In the genomic region with DNA sequence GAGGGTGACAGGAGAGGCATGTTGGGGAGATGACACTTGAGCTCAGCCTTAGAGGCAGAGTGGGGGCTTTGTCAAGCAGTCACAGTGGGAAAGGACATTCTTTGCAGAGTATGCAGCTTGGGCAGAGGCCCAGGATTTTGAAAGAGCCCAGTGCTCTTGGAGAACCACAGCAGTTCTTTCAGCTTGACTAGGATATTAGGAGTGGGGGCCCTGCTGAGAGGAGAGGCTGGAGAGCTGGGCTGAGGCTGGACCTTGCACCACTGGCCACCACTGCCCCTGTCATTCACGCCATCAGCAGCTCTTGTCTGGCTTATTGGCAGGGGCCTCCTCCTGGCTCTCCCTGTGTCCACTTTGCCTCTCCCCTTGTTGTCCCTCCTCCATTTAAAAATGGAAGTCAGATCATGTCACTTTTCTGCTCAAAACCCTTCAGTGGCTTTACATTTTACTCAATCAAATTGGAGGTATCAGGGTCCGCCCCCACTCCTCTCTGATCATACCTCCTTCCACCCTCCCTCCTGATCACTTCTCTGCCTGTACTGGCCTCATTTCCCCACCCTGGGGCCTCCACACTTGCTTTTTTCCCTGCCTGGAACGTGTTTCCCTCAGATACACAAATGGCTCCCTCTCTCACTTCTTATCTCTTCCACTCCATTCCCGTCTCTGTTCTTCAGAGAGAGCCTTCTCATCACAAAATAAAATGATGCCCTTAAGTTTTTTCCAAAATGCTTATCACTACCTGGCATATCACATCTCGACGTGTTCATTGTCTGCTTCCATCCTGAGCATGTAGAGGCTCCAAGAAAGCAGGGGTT, we compare ENCODE assay signal across 14 cellular contexts. TPM values are rescaled to one million over a fixed set of nuclear protein-coding genes. Genes with fewer than 3 reads are reported as not detected.
DNase-seq lines count a peak whose midpoint lies in the region; ATAC-seq, FAIRE-seq and TF ChIP-seq lines count a peak whose summit lies in the region.
"Had no signal": no experiment of that assay in that cellular context is flagged by ENCODE, and none has a peak within 500 bp of the region (broad histone marks: within the 10 kb centered on the region; RNA-seq: fewer than 3 reads in every experiment).

No MANE protein-coding gene starts in this region.

- H3K4me3 ChIP-seq in IMR-90 (ENCODE audit: insufficient read depth, low read depth, low read length) (no peak overlapping the region), K562 (no peak overlapping the region), thoracic aorta (no peak overlapping the region)
- H3K4me3 ChIP-seq: GM23338 had no signal

- H3K9ac ChIP-seq in IMR-90 (ENCODE audit: low read depth, low read length) (no peak overlapping the region), K562 (ENCODE audit: insufficient read depth in 1 of 2, low read depth in 2 of 2, low read length in 2 of 2) (peak overlapping the region; percentile 32 to 79; a peak in 3 of 4 replicates)
- H3K9ac ChIP-seq: SK-N-SH had no signal

- in situ Hi-C loops in IMR-90 (cut with MboI; ENCODE audit: low sequenced_read_pairs) (no loop called here), K562 (cut with MboI) (no loop called here)

- H3K4me1 ChIP-seq in IMR-90 (ENCODE audit: control insufficient read depth, insufficient read depth, low read length) (peaks cover 22% of the 10 kb centered on the region), K562 (replicated peaks in 1 of 2; ENCODE audit: control insufficient read depth in 2 of 2, insufficient read depth in 2 of 2, low read length in 2 of 2) (peaks cover 8 to 22% of the 10 kb centered on the region in 2 experiments; a peak in 3 of 5 replicates), thoracic aorta (ENCODE audit: control insufficient read depth in 1 of 2, low read depth in 2 of 2) (peaks cover 44 to 74% of the 10 kb centered on the region in 2 donors)

- intact Hi-C loops in IMR-90 (cut with micrococcal nuclease), result no loop called here
- intact Hi-C loops in K562 (cut with micrococcal nuclease), result no loop called here
- intact Hi-C loops in left cardiac atrium (cut with DNase I), result no loop called here

- H2AK5ac ChIP-seq in IMR-90 (ENCODE audit: low read depth, low read length), result peak overlapping the region; percentile 70

- H3K27ac ChIP-seq in IMR-90 (ENCODE audit: insufficient read depth, low read length) (peak overlapping the region; percentile 81), K562 (ENCODE audit: extremely low read depth, low read depth, low read length) (peak overlapping the region; percentile 55), thoracic aorta (peak overlapping the region; percentile 79 to 94)

- peak overlapping the region; percentile 65 for H3K4ac ChIP-seq in IMR-90 (ENCODE audit: low read depth, low read length)

- peaks cover 44% of the 10 kb centered on the region for H3K9me1 ChIP-seq in IMR-90 (ENCODE audit: insufficient read depth, low read length)
- H3K9me1 ChIP-seq in K562 (ENCODE audit: control insufficient read depth, insufficient read depth, low read length), result no peaks in the 10 kb centered on the region

- H2BK20ac ChIP-seq in IMR-90 (ENCODE audit: low read depth, low read length), result peak overlapping the region; percentile 9; the same call in 1 of the 2 replicates

- CTCF ChIA-PET in IMR-90 (lab: Yijun Ruan, JAX), result no interaction called here
- CTCF ChIA-PET in K562 (lab: Yijun Ruan, JAX; ENCODE audit: low intra/inter-chr PET ratio), result no interaction called here

- H3K18ac ChIP-seq in IMR-90 (ENCODE audit: low read depth, low read length), result peak overlapping the region; percentile 43

- H4K5ac ChIP-seq in IMR-90 (ENCODE audit: low read depth, low read length), result peak overlapping the region; percentile 47; the same call in 1 of the 2 replicates

- dilution Hi-C loops in IMR-90 (cut with HindIII; ENCODE audit: low sequenced_read_pairs, unreplicated experiment), result no loop called here

- peak overlapping the region; percentile 18; the same call in 1 of the 2 replicates for H3K23ac ChIP-seq in IMR-90 (ENCODE audit: low read depth, low read length)

- H4K91ac ChIP-seq in IMR-90 (ENCODE audit: insufficient read depth, low read depth, low read length), result peak overlapping the region; percentile 57; the same call in 1 of the 2 replicates

- H4K20me1 ChIP-seq in IMR-90 (ENCODE audit: insufficient read depth, low read length) (peaks cover 20% of the 10 kb centered on the region; the same call in 1 of the 2 replicates), K562 (replicated peaks; ENCODE audit: control insufficient read depth, insufficient read depth, low read length) (no peaks in the 10 kb centered on the region)

- H3K4me2 ChIP-seq in IMR-90 (ENCODE audit: low read depth, low read length) (peak overlapping the region; percentile 27; the same call in 1 of the 2 replicates), K562 (ENCODE audit: insufficient read depth, low read length) (peak overlapping the region; percentile 37)
- H3K4me2 ChIP-seq: GM23338, SK-N-SH had no signal

- TF ChIP-seq RAD21 in IMR-90 (IDR thresholded peaks at IDR 0.05; ENCODE audit: low read length) (no peak), K562 (CRISPR knock-in tag; conservative IDR thresholded peaks at IDR 0.05 in 1 of 2, IDR thresholded peaks at IDR 0.05 in 1 of 2) (no peak)

- H3K36me3 ChIP-seq in IMR-90 (ENCODE audit: control insufficient read depth, insufficient read depth, low read length) (peaks cover 20% of the 10 kb centered on the region), K562 (ENCODE audit: control insufficient read depth, insufficient read depth, low read length) (peaks cover 67% of the 10 kb centered on the region), thoracic aorta (peaks cover 12% of the 10 kb centered on the region)

- peak overlapping the region; percentile 26; the same call in 1 of the 2 replicates for H3K14ac ChIP-seq in IMR-90 (replicated peaks; ENCODE audit: low read depth, low read length)

- TF ChIP-seq POLR2A in IMR-90 (IDR thresholded peaks at IDR 0.05; ENCODE audit: low read depth, low read length) (no peak), K562 (conservative IDR thresholded peaks at IDR 0.05) (no peak)

- H3K9me3 ChIP-seq in IMR-90 (ENCODE audit: control insufficient read depth, insufficient read depth, low read length) (no peaks in the 10 kb centered on the region), K562 (replicated peaks; ENCODE audit: control insufficient read depth, insufficient read depth, low read depth, low read length) (no peaks in the 10 kb centered on the region), thoracic aorta (no peaks in the 10 kb centered on the region)
- H3K9me3 ChIP-seq: SK-N-SH had no signal

- WGBS in IMR-90 (ENCODE audit: extremely low coverage in 2 of 2, insufficient read length in 1 of 2), 2 experiments, result 67% methylated on average over 4 of the region's 6 CpGs; no CpG with 5 or more reads in 1 of the 2 experiments
- 8% methylated on average over 6 of the region's 6 CpGs for WGBS in K562 (ENCODE audit: insufficient coverage, low coverage, missing lambda C conversion rate)

- H2BK5ac ChIP-seq in IMR-90 (ENCODE audit: low read depth, low read length, poor library complexity, severe bottlenecking), result peak overlapping the region; percentile 88

- peak overlapping the region; percentile 74 for H2BK120ac ChIP-seq in IMR-90 (ENCODE audit: low read depth, low read length)

- no TSS peak for BruUV-seq in IMR-90 (replicated peaks; lab: Mats Ljungman, UMichigan)
- no TSS peak for BruUV-seq in K562 (replicated peaks; lab: Mats Ljungman, UMichigan)

- H2AK9ac ChIP-seq in IMR-90 (replicated peaks; ENCODE audit: low read depth, low read length, poor library complexity), result peak overlapping the region; percentile 49

- peaks cover 48% of the 10 kb centered on the region for H3K79me2 ChIP-seq in K562 (ENCODE audit: control insufficient read depth, insufficient read depth, low read length)

- peaks cover 46 to 73% of the 10 kb centered on the region in 2 experiments for H3K79me1 ChIP-seq in IMR-90 (ENCODE audit: low read depth in 1 of 2, low read length in 2 of 2)

- H2AFZ ChIP-seq in IMR-90 (replicated peaks; ENCODE audit: low read length, poor library complexity) (peak overlapping the region; percentile 44), K562 (ENCODE audit: low read depth, low read length) (peak overlapping the region; percentile 17)
- H2AFZ ChIP-seq: GM23338 had no signal

- peak overlapping the region in 1 of 2 experiments; percentile 67; a peak in 2 of 4 replicates for H4K8ac ChIP-seq in IMR-90 (ENCODE audit: low read depth in 2 of 2, low read length in 2 of 2)

- ATAC-seq in IMR-90 (ENCODE audit: low read depth), result peak; percentile 35
- peak; percentile 76 for ATAC-seq in K562
- ATAC-seq in left cardiac atrium, result peak; percentile 13 to 64
- ATAC-seq in thoracic aorta (ENCODE audit: insufficient number of reproducible peaks, low FRiP score, low read depth), result no peak
- no peak for ATAC-seq in GM19328 (IDR thresholded peaks at IDR 0.05; ENCODE audit: unreplicated experiment)
- ATAC-seq: GM23338 had no signal

- FAIRE-seq in K562 (lab: Jason Lieb, UNC), result no peak
- FAIRE-seq: D721Med had no signal

- H3K27me3 ChIP-seq in IMR-90 (ENCODE audit: control insufficient read depth, insufficient read depth, low read length) (no peaks in the 10 kb centered on the region), K562 (ENCODE audit: control insufficient read depth in 2 of 2, insufficient read depth in 2 of 2, low read length in 2 of 2) (no peaks in the 10 kb centered on the region), thoracic aorta (replicated peaks; ENCODE audit: insufficient read depth) (no peaks in the 10 kb centered on the region)

- TF ChIP-seq CTCF in IMR-90 (conservative IDR thresholded peaks at IDR 0.05; ENCODE audit: low read depth, low read length) (no peak), K562 (IDR thresholded peaks at IDR 0.05 in 2 of 3, conservative IDR thresholded peaks at IDR 0.05 in 1 of 3; ENCODE audit: insufficient read depth in 2 of 3, low read depth in 1 of 3, low read length in 3 of 3) (no peak), thoracic aorta (IDR thresholded peaks at IDR 0.05) (no peak)

- H2BK15ac ChIP-seq in IMR-90 (ENCODE audit: low read depth, low read length), result peak overlapping the region; percentile 45; the same call in 2 of the 3 replicates

- no peak for TF ChIP-seq EP300 in K562 (IDR thresholded peaks at IDR 0.05; ENCODE audit: low read length)

- POLR2A ChIA-PET in IMR-90 (lab: Charles Lee; ENCODE audit: unreplicated experiment) (no interaction called here), K562 (lab: Yijun Ruan, JAX) (interaction anchor here (0.6 to 1.5 kb wide), 5 partner anchors 8 to 96 kb away, joined by 3 to 16 read pairs (median 3); a partner anchor contains a TSS)

- DNase-seq in IMR-90 (peak; percentile 65), K562 (ENCODE audit: extremely low read depth in 1 of 4, low spot score in 3 of 4) (peak; percentile 46 to 69 (median 50)), left cardiac atrium (no peak), thoracic aorta (ENCODE audit: low spot score) (no peak), D341Med (ENCODE audit: low spot score) (no peak), NCI-H748 treated with DMSO at 0.1 percent for 48 hours (lab: John Stamatoyannopoulos, UW) (no peak)
- DNase-seq: activated CD4-positive, alpha-beta T cell treated with anti-CD3 and anti-CD28 coated beads for 4 hours; dermis blood vessel endothelial cell; NCI-H1417 treated with DMSO at 0.1 percent for 48 hours; occipital lobe; SK-N-SH had no signal

- no peak overlapping the region for H3K56ac ChIP-seq in IMR-90 (ENCODE audit: extremely low read depth, insufficient read depth, low read length)

RNA-seq across cellular contexts. Expression of a gene that starts 10.5 kb away (rescaled TPM):
- total RNA-seq in IMR-90 (2012; rRNA removed), result 24.4 and 28.9 TPM in 2 replicates
- 98.6 and 109 TPM in 2 replicates for polyA plus RNA-seq in IMR-90 (2012; rRNA removed)
- 51.7 and 91.4 TPM in 2 replicates for polyA plus RNA-seq in IMR-90 (2012; cell fraction: cytosol; rRNA removed)
- polyA plus RNA-seq in IMR-90 (2012; cell fraction: nucleus; rRNA removed; ENCODE audit: low replicate concordance), result 46.7 and 65.5 TPM in 2 replicates
- 19.6 and 33.3 TPM in 2 replicates for total RNA-seq in K562 (2011; cell fraction: chromatin; rRNA removed; ENCODE audit: low replicate concordance)
- total RNA-seq in K562 (2011; cell fraction: nucleolus; rRNA removed), result 23.8 and 26.2 TPM in 2 replicates
- total RNA-seq in K562 (2011; cell fraction: nucleoplasm; rRNA removed), result 29.3 and 40.0 TPM in 2 replicates
- 9.2 and 15.5 TPM in 2 replicates for total RNA-seq in K562 (2014; rRNA removed)
- 10.4 and 12.3 TPM in 2 replicates for total RNA-seq in K562 (2014; rRNA removed; fragmentation: Illumina TruSeq; extraction: Trizol)
- total RNA-seq in K562 (2015; rRNA removed; fragmentation: Illumina TruSeq; extraction: Trizol), result 14.1 and 16.3 TPM in 2 replicates
- total RNA-seq in K562 (2021), result 15.3 and 16.7 TPM in 2 replicates
- 30.0 and 35.0 TPM in 2 replicates for polyA plus RNA-seq in K562 (2011; rRNA removed)
- 55.8 and 75.0 TPM in 2 replicates for polyA plus RNA-seq in K562 (2011; cell fraction: cytosol; rRNA removed)
- polyA plus RNA-seq in K562 (2011; cell fraction: nucleus; rRNA removed), result 31.7 and 40.3 TPM in 2 replicates
- polyA plus RNA-seq in K562 (2012), result 20.9 and 26.2 TPM in 2 replicates
- 27.9 and 31.6 TPM in 2 replicates for polyA plus RNA-seq in K562 (2014; fragmentation: Illumina TruSeq; extraction: Trizol)
- 10 to 100 TPM; 17.4 to 17.8 TPM for polyA plus RNA-seq in K562 (2014; fragmentation: Nextera tagmentation; extraction: Ambion mirVana)
- polyA plus RNA-seq in K562 (2014; rRNA removed), result 24.8 and 25.3 TPM in 2 replicates
- polyA minus RNA-seq in K562 (2011; rRNA and poly(A)+ RNA removed), result 11.3 and 13.7 TPM in 2 replicates
- 8.8 and 12.4 TPM in 2 replicates for polyA minus RNA-seq in K562 (2011; cell fraction: cytosol; rRNA and poly(A)+ RNA removed)
- 4.8 and 6.2 TPM in 2 replicates for polyA minus RNA-seq in K562 (2011; cell fraction: nucleus; rRNA and poly(A)+ RNA removed)
- 10 to 100 TPM; 24.0 TPM for total RNA-seq in left cardiac atrium
- total RNA-seq in thoracic aorta, result 10 to 100 TPM; 29.0 to 34.3 TPM

RNA-seq across cellular contexts. Expression of a gene that starts 38.3 kb away (rescaled TPM):
- total RNA-seq in IMR-90 (2012; rRNA removed), result not detected in 2 replicates
- not detected in 2 replicates for polyA plus RNA-seq in IMR-90 (2012; rRNA removed)
- not detected in 2 replicates for polyA plus RNA-seq in IMR-90 (2012; cell fraction: cytosol; rRNA removed)
- not detected in 2 replicates for polyA plus RNA-seq in IMR-90 (2012; cell fraction: nucleus; rRNA removed; ENCODE audit: low replicate concordance)
- total RNA-seq in K562 (2011; cell fraction: chromatin; rRNA removed; ENCODE audit: low replicate concordance), result not detected in 2 replicates
- not detected in 2 replicates for total RNA-seq in K562 (2011; cell fraction: nucleolus; rRNA removed)
- total RNA-seq in K562 (2011; cell fraction: nucleoplasm; rRNA removed), result not detected in 2 replicates
- total RNA-seq in K562 (2014; rRNA removed), result not detected in 2 replicates
- total RNA-seq in K562 (2014; rRNA removed; fragmentation: Illumina TruSeq; extraction: Trizol), result not detected in 2 replicates
- total RNA-seq in K562 (2015; rRNA removed; fragmentation: Illumina TruSeq; extraction: Trizol), result not detected in 2 replicates
- not detected in 2 replicates for total RNA-seq in K562 (2021)
- polyA plus RNA-seq in K562 (2011; rRNA removed), result not detected in 2 replicates
- not detected in 2 replicates for polyA plus RNA-seq in K562 (2011; cell fraction: cytosol; rRNA removed)
- not detected in 2 replicates for polyA plus RNA-seq in K562 (2011; cell fraction: nucleus; rRNA removed)
- polyA plus RNA-seq in K562 (2012), result not detected in 2 replicates
- not detected in 2 replicates for polyA plus RNA-seq in K562 (2014; fragmentation: Illumina TruSeq; extraction: Trizol)
- polyA plus RNA-seq in K562 (2014; fragmentation: Nextera tagmentation; extraction: Ambion mirVana), result not detected
- not detected in 2 replicates for polyA plus RNA-seq in K562 (2014; rRNA removed)
- polyA minus RNA-seq in K562 (2011; rRNA and poly(A)+ RNA removed), result not detected in 2 replicates
- polyA minus RNA-seq in K562 (2011; cell fraction: cytosol; rRNA and poly(A)+ RNA removed), result not detected in 2 replicates
- not detected in 2 replicates for polyA minus RNA-seq in K562 (2011; cell fraction: nucleus; rRNA and poly(A)+ RNA removed)
- 10 to 100 TPM in 1 of 2 donors, 1 to 10 TPM in 1; 4.2 to 10.7 TPM for total RNA-seq in left cardiac atrium
- not detected for total RNA-seq in thoracic aorta
- total RNA-seq: dermis blood vessel endothelial cell, GM23338, occipital lobe had no signal
- polyA plus RNA-seq: SK-N-SH had no signal

RNA-seq across cellular contexts. Expression of a gene that starts 46.0 kb away (rescaled TPM):
- total RNA-seq in IMR-90 (2012; rRNA removed) (6.7 and 7.0 TPM in 2 replicates), K562 (2014; rRNA removed) (2.0 and 4.7 TPM in 2 replicates), K562 (2014; rRNA removed; fragmentation: Illumina TruSeq; extraction: Trizol) (1.4 and 1.9 TPM in 2 replicates), K562 (2015; rRNA removed; fragmentation: Illumina TruSeq; extraction: Trizol) (2.9 and 3.1 TPM in 2 replicates), K562 (2021) (7.0 and 7.7 TPM in 2 replicates), left cardiac atrium (10 to 100 TPM in 1 of 2 donors, 1 to 10 TPM in 1; 9.2 to 10.2 TPM), thoracic aorta (10 to 100 TPM; 80.3 to 89.0 TPM)
- polyA plus RNA-seq in IMR-90 (2012; rRNA removed) (19.8 and 24.2 TPM in 2 replicates), K562 (2011; rRNA removed) (8.0 and 8.5 TPM in 2 replicates), K562 (2014; fragmentation: Illumina TruSeq; extraction: Trizol) (5.4 and 8.3 TPM in 2 replicates), K562 (2014; fragmentation: Nextera tagmentation; extraction: Ambion mirVana) (under 1 TPM; 0.06 to 0.14 TPM), K562 (2014; rRNA removed) (4.8 and 5.2 TPM in 2 replicates)
- 10.7 and 21.0 TPM in 2 replicates for polyA plus RNA-seq in IMR-90 (2012; cell fraction: cytosol; rRNA removed)
- polyA plus RNA-seq in IMR-90 (2012; cell fraction: nucleus; rRNA removed; ENCODE audit: low replicate concordance), result 66.9 and 101 TPM in 2 replicates
- total RNA-seq in K562 (2011; cell fraction: chromatin; rRNA removed; ENCODE audit: low replicate concordance), result 23.1 and 61.0 TPM in 2 replicates
- 26.7 and 29.4 TPM in 2 replicates for total RNA-seq in K562 (2011; cell fraction: nucleolus; rRNA removed)
- total RNA-seq in K562 (2011; cell fraction: nucleoplasm; rRNA removed), result 20.5 and 28.9 TPM in 2 replicates
- 6.8 and 11.9 TPM in 2 replicates for polyA plus RNA-seq in K562 (2011; cell fraction: cytosol; rRNA removed)
- 45.7 and 78.2 TPM in 2 replicates for polyA plus RNA-seq in K562 (2011; cell fraction: nucleus; rRNA removed)
- 4.7 and 5.8 TPM in 2 replicates for polyA plus RNA-seq in K562 (2012)
- 5.2 and 16.3 TPM in 2 replicates for polyA minus RNA-seq in K562 (2011; rRNA and poly(A)+ RNA removed)
- 4.0 and 10.0 TPM in 2 replicates for polyA minus RNA-seq in K562 (2011; cell fraction: cytosol; rRNA and poly(A)+ RNA removed)
- 12.3 and 15.8 TPM in 2 replicates for polyA minus RNA-seq in K562 (2011; cell fraction: nucleus; rRNA and poly(A)+ RNA removed)

Comparison
In these comparisons a context has a peak if more than half of its experiments do, and no peak if none do; other contexts are left out.
1. ATAC-seq: peak in IMR-90 (single experiment), K562 (single experiment) and left cardiac atrium (2 of 2); none in thoracic aorta (single experiment) and GM19328 (single experiment).
2. DNase-seq: peak in IMR-90 (single experiment) and K562 (4 of 4); none in left cardiac atrium (single experiment), thoracic aorta (single experiment), D341Med (single experiment) and NCI-H748 treated with DMSO at 0.1 percent for 48 hours (single experiment).
3. Peak in every context shown above with its lines, with median percentiles within 50 percentile points of each other: H3K27ac ChIP-seq.